Comparison of ENCODE assay signal across 29 cellular contexts in the genomic region with DNA sequence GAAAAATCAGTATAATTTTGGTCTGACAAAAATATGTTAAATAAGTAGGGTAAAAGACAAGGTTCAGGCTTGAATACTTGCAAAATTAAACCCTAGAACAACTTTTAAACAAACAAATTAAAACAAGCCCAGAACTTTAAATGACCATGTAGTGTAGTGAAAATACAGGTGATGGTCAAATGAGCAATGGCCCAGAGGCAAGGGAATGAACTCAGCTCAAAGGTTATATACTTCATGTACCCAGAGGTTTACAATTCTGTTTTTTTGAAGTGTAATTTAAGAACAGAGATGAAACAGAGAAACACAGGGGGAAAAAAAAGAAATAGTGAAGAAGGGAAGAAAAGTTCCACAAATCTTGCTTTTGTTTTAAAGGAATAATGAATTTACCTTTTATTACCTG.
"Had no signal": no experiment of that assay in that cellular context is flagged by ENCODE, and none has a peak within 500 bp of the region (broad histone marks: within the 10 kb centered on the region; RNA-seq: fewer than 3 reads in every experiment).

No MANE protein-coding gene starts in this region.

- DNase-seq: naive thymus-derived CD8-positive, alpha-beta T cell; nephron progenitor cell; nucleus accumbens; pancreas; spleen; stimulated activated CD4-positive, alpha-beta T cell treated with anti-CD3 and anti-CD28 coated beads, Interleukin-12 subunit alpha, Interleukin-12 subunit beta, amount 100 ng/mL, for 4 hours; stimulated activated CD4-positive, alpha-beta T cell treated with anti-CD3 and anti-CD28 coated beads, Interleukin-1b, Interleukin-23, amount 100 ng/mL, for 48 hours; stimulated activated CD4-positive, alpha-beta T cell treated with anti-CD3 and anti-CD28 coated beads, Interleukin-4, amount 100 ng/mL, for 1 hour; stimulated activated CD4-positive, alpha-beta T cell treated with anti-CD3 and anti-CD28 coated beads, Interleukin-4, amount 100 ng/mL, for 4 hours; stimulated activated CD8-positive, alpha-beta memory T cell treated with anti-CD3 and anti-CD28 coated beads, Interleukin-4, amount 100 ng/mL, for 48 hours; stimulated activated naive CD4-positive, alpha-beta T cell; stimulated activated naive CD8-positive, alpha-beta T cell treated with anti-CD3 and anti-CD28 coated beads, Interleukin-15, amount 100 ng/mL, for 72 hours; stimulated activated naive CD8-positive, alpha-beta T cell treated with anti-CD3 and anti-CD28 coated beads, Interleukin-15, Interleukin-2, amounts not matched to agents 100 U/mL and 50 U/mL, for 24 hours; substantia nigra; testis; tibial artery; transverse colon; upper lobe of right lung; uterus had no signal

- H3K27ac Mint-ChIP-seq: naive thymus-derived CD8-positive, alpha-beta T cell; natural killer cell treated with Interleukin-12 subunit alpha and Interleukin-12 subunit beta and Interleukin-15 and Interleukin-18, amount 100 ng/mL, for 72 hours; nephron progenitor cell; stimulated activated memory B cell treated with anti-CD40 and anti-IgM and Interleukin-4, amounts not matched to agents 10 μg/mL and 1 μg/mL and 100 μg/mL, for 72 hours; stimulated activated naive CD8-positive, alpha-beta T cell treated with anti-CD3 and anti-CD28 coated beads, Interleukin-15, amount 100 ng/mL, for 72 hours; type B pancreatic cell had no signal

- H3K4me1 Mint-ChIP-seq: naive thymus-derived CD8-positive, alpha-beta T cell; neural crest cell; stimulated activated memory B cell treated with anti-CD40 and anti-IgM and Interleukin-4, amounts not matched to agents 10 μg/mL and 1 μg/mL and 100 μg/mL, for 72 hours; stimulated activated naive CD8-positive, alpha-beta T cell treated with anti-CD3 and anti-CD28 coated beads, Interleukin-15, amount 100 ng/mL, for 72 hours had no signal

- H3K27ac ChIP-seq: neutrophil, pancreas, prostate gland, skin epidermis, spleen, suprapubic skin, testis, tibial artery, transverse colon, upper lobe of right lung, uterus had no signal

- H3K9me3 Mint-ChIP-seq: natural killer cell treated with Interleukin-12 subunit alpha and Interleukin-12 subunit beta and Interleukin-15 and Interleukin-18, amount 100 ng/mL, for 72 hours; nephron progenitor cell; stimulated activated memory B cell treated with anti-CD40 and anti-IgM and Interleukin-4, amounts not matched to agents 10 μg/mL and 1 μg/mL and 100 μg/mL, for 72 hours; stimulated activated naive CD8-positive, alpha-beta T cell treated with anti-CD3 and anti-CD28 coated beads, Interleukin-15, amount 100 ng/mL, for 72 hours; type B pancreatic cell had no signal

- ATAC-seq: naive thymus-derived CD8-positive, alpha-beta T cell; natural killer cell treated with Interleukin-12 subunit alpha and Interleukin-12 subunit beta and Interleukin-15 and Interleukin-18, amount 100 ng/mL, for 72 hours; pancreas; right cardiac atrium; sciatic nerve; stimulated activated memory B cell treated with anti-CD40 and anti-IgM and Interleukin-4, amounts not matched to agents 10 μg/mL and 1 μg/mL and 100 μg/mL, for 72 hours; stimulated activated naive CD8-positive, alpha-beta T cell treated with anti-CD3 and anti-CD28 coated beads, Interleukin-15, amount 100 ng/mL, for 72 hours; stimulated activated naive CD8-positive, alpha-beta T cell treated with anti-CD3 and anti-CD28 coated beads, Interleukin-15, Interleukin-2, amounts not matched to agents 100 U/mL and 50 U/mL, for 24 hours; upper lobe of right lung had no signal

- H3K27me3 Mint-ChIP-seq: naive thymus-derived CD8-positive, alpha-beta T cell; natural killer cell treated with Interleukin-12 subunit alpha and Interleukin-12 subunit beta and Interleukin-15 and Interleukin-18, amount 100 ng/mL, for 72 hours; stimulated activated memory B cell treated with anti-CD40 and anti-IgM and Interleukin-4, amounts not matched to agents 10 μg/mL and 1 μg/mL and 100 μg/mL, for 72 hours; stimulated activated naive CD8-positive, alpha-beta T cell treated with anti-CD3 and anti-CD28 coated beads, Interleukin-15, amount 100 ng/mL, for 72 hours; type B pancreatic cell had no signal

- H3K4me3 Mint-ChIP-seq: naive thymus-derived CD8-positive, alpha-beta T cell; natural killer cell treated with Interleukin-12 subunit alpha and Interleukin-12 subunit beta and Interleukin-15 and Interleukin-18, amount 100 ng/mL, for 72 hours; nephron progenitor cell; neural crest cell; stimulated activated memory B cell treated with anti-CD40 and anti-IgM and Interleukin-4, amounts not matched to agents 10 μg/mL and 1 μg/mL and 100 μg/mL, for 72 hours; stimulated activated naive CD8-positive, alpha-beta T cell treated with anti-CD3 and anti-CD28 coated beads, Interleukin-15, amount 100 ng/mL, for 72 hours; type B pancreatic cell had no signal

- H3K36me3 Mint-ChIP-seq: naive thymus-derived CD8-positive, alpha-beta T cell; natural killer cell treated with Interleukin-12 subunit alpha and Interleukin-12 subunit beta and Interleukin-15 and Interleukin-18, amount 100 ng/mL, for 72 hours; stimulated activated memory B cell treated with anti-CD40 and anti-IgM and Interleukin-4, amounts not matched to agents 10 μg/mL and 1 μg/mL and 100 μg/mL, for 72 hours; type B pancreatic cell had no signal
